In genomic region chr9:4223434-4223833, GRCh38 we compare ENCODE assay signal across 26 cellular contexts.
"Had no signal": no experiment of that assay in that cellular context is flagged by ENCODE, and none has a peak within 500 bp of the region (broad histone marks: within the 10 kb centered on the region; RNA-seq: fewer than 3 reads in every experiment).

No MANE protein-coding gene starts in this region.

- H3K9me3 Mint-ChIP-seq: memory B cell had no signal

- H3K4me1 ChIP-seq: lower lobe of right lung, parathyroid adenoma, psoas muscle had no signal

- H3K79me2 ChIP-seq: parathyroid adenoma had no signal

- H3K27ac ChIP-seq: dorsolateral prefrontal cortex, esophagus squamous epithelium, gastroesophageal sphincter, left ventricle myocardium inferior, lower lobe of right lung, parathyroid adenoma, psoas muscle, right lobe of liver, thoracic aorta, upper lobe of left lung, uterus had no signal

- H3K4me3 Mint-ChIP-seq: memory B cell; natural killer cell treated with Interleukin-12 subunit alpha and Interleukin-12 subunit beta and Interleukin-15 and Interleukin-18, amount 100 ng/mL, for 72 hours; stimulated activated naive B cell treated with anti-CD40 and anti-IgM and Interleukin-4, amounts not matched to agents 10 μg/mL and 1 μg/mL and 100 μg/mL, for 72 hours; stimulated activated naive CD8-positive, alpha-beta T cell treated with anti-CD3 and anti-CD28 coated beads, Interleukin-15, amount 100 ng/mL, for 72 hours had no signal

- H3K4me1 Mint-ChIP-seq: memory B cell; stimulated activated naive B cell treated with anti-CD40 and anti-IgM and Interleukin-4, amounts not matched to agents 10 μg/mL and 1 μg/mL and 100 μg/mL, for 72 hours had no signal

- H3K36me3 ChIP-seq: esophagus squamous epithelium, gastroesophageal sphincter, left ventricle myocardium inferior, lower lobe of right lung, right lobe of liver, thoracic aorta, upper lobe of left lung, uterus had no signal

- DNase-seq: cortex of kidney; dorsolateral prefrontal cortex; effector CD8-positive, alpha-beta T cell; esophagus squamous epithelium; foreskin fibroblast; glutamatergic neuron; left cardiac atrium; left ventricle myocardium inferior; lower lobe of right lung; midbrain; occipital lobe; psoas muscle; retina; right lobe of liver; stimulated activated CD4-positive, alpha-beta T cell treated with anti-CD3 and anti-CD28 coated beads, Interleukin-2, amount 100 ng/mL, for 24 hours; stimulated activated CD4-positive, alpha-beta T cell treated with anti-CD3 and anti-CD28 coated beads, Interleukin-4, amount 100 ng/mL, for 4 hours; stimulated activated naive B cell treated with anti-CD40 and anti-IgM and Interleukin-4, amounts not matched to agents 10 μg/mL and 1 μg/mL and 100 μg/mL, for 72 hours; stimulated activated naive CD8-positive, alpha-beta T cell treated with anti-CD3 and anti-CD28 coated beads, Interleukin-15, amount 100 ng/mL, for 72 hours; substantia nigra; upper lobe of left lung; uterus had no signal

- H3K27me3 Mint-ChIP-seq: stimulated activated naive CD8-positive, alpha-beta T cell treated with anti-CD3 and anti-CD28 coated beads, Interleukin-15, amount 100 ng/mL, for 72 hours had no signal

- H3K27ac Mint-ChIP-seq: memory B cell; natural killer cell treated with Interleukin-12 subunit alpha and Interleukin-12 subunit beta and Interleukin-15 and Interleukin-18, amount 100 ng/mL, for 72 hours; stimulated activated naive B cell treated with anti-CD40 and anti-IgM and Interleukin-4, amounts not matched to agents 10 μg/mL and 1 μg/mL and 100 μg/mL, for 72 hours; stimulated activated naive CD8-positive, alpha-beta T cell treated with anti-CD3 and anti-CD28 coated beads, Interleukin-15, amount 100 ng/mL, for 72 hours had no signal

- H3K4me3 ChIP-seq: dorsolateral prefrontal cortex, esophagus squamous epithelium, gastroesophageal sphincter, left ventricle myocardium inferior, lower lobe of right lung, psoas muscle, right lobe of liver, thoracic aorta, upper lobe of left lung, uterus had no signal

- H3K9me3 ChIP-seq: gastroesophageal sphincter, lower lobe of right lung, psoas muscle, right lobe of liver, thoracic aorta, upper lobe of left lung, uterus had no signal

- H3K9ac ChIP-seq: parathyroid adenoma had no signal

- H2AFZ ChIP-seq: parathyroid adenoma had no signal

- H3K27me3 ChIP-seq: dorsolateral prefrontal cortex, esophagus squamous epithelium, gastroesophageal sphincter, right lobe of liver, upper lobe of left lung, uterus had no signal

- ATAC-seq: gastroesophageal sphincter; left cardiac atrium; natural killer cell treated with Interleukin-12 subunit alpha and Interleukin-12 subunit beta and Interleukin-15 and Interleukin-18, amount 100 ng/mL, for 72 hours; psoas muscle; right lobe of liver; stimulated activated naive B cell treated with anti-CD40 and anti-IgM and Interleukin-4, amounts not matched to agents 10 μg/mL and 1 μg/mL and 100 μg/mL, for 72 hours; stimulated activated naive CD8-positive, alpha-beta T cell treated with anti-CD3 and anti-CD28 coated beads, Interleukin-15, amount 100 ng/mL, for 72 hours had no signal

- H3K36me3 Mint-ChIP-seq: memory B cell; natural killer cell treated with Interleukin-12 subunit alpha and Interleukin-12 subunit beta and Interleukin-15 and Interleukin-18, amount 100 ng/mL, for 72 hours; stimulated activated naive B cell treated with anti-CD40 and anti-IgM and Interleukin-4, amounts not matched to agents 10 μg/mL and 1 μg/mL and 100 μg/mL, for 72 hours had no signal
